ENCODE assay signal across 9 cellular contexts in the genomic region with DNA sequence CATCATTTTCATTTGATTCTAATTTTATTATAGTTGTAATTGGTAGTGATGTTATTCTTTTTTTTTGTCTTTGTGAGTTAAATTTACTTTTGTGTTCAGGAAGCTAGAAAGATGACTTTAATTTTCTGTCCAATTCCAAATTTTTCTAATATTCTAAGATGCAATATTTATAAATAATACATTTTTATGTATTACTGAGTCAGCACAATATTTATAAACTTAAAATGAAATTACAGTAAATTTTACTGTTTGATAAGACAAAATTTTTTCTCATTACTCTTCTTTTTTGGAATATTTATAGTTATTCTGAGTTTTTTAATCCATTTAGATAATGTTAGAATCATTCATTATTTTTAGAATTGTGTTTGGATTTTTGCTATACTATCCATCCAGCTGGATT.
"Had no signal": no experiment of that assay in that cellular context is flagged by ENCODE, and none has a peak within 500 bp of the region (broad histone marks: within the 10 kb centered on the region; RNA-seq: fewer than 3 reads in every experiment).

No MANE protein-coding gene starts in this region.

- H3K4me3 ChIP-seq: GM23248, HAP-1 had no signal

- H3K9ac ChIP-seq: GM23248, KMS-11 had no signal

- H2AFZ ChIP-seq: GM23248 had no signal

- DNase-seq: GM23248, GOT3, H7, HFFc6, KBM-7 had no signal

- H3K36me3 ChIP-seq: HAP-1 had no signal

- H3K27ac ChIP-seq: GM23248, HL-60, KMS-11 had no signal

- H3K4me2 ChIP-seq: KMS-11 had no signal

- H3K9me3 ChIP-seq: HAP-1 had no signal

- ATAC-seq: HCT116 had no signal

- H3K4me1 ChIP-seq: HAP-1 had no signal
